ENCODE assay signal across 2 cellular contexts in the genomic region with DNA sequence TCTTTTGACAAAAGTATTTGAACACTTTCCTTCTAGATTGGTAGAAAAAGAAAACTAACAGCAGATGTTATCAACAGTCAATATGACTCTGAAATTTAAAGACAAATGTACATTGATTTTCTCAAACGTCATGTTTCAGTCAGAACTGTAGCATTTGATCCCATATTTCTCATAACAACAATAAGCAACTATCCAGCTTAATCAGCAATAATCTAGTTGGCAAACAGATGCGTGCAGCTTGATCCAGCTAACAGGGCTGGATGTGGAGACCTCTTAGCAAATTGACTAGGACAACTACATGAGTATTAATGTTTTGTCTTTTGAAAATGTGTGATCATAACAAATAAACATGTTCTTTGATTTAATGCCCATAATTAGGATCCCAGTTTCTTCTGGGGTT.
TF ChIP-seq lines count a peak whose summit lies in the region.

No MANE protein-coding gene starts in this region.

TF ChIP-seq in HepG2, 621 proteins besides CTCF, POLR2A, EP300 and RAD21:
- TF ChIP-seq, protein P1, sequence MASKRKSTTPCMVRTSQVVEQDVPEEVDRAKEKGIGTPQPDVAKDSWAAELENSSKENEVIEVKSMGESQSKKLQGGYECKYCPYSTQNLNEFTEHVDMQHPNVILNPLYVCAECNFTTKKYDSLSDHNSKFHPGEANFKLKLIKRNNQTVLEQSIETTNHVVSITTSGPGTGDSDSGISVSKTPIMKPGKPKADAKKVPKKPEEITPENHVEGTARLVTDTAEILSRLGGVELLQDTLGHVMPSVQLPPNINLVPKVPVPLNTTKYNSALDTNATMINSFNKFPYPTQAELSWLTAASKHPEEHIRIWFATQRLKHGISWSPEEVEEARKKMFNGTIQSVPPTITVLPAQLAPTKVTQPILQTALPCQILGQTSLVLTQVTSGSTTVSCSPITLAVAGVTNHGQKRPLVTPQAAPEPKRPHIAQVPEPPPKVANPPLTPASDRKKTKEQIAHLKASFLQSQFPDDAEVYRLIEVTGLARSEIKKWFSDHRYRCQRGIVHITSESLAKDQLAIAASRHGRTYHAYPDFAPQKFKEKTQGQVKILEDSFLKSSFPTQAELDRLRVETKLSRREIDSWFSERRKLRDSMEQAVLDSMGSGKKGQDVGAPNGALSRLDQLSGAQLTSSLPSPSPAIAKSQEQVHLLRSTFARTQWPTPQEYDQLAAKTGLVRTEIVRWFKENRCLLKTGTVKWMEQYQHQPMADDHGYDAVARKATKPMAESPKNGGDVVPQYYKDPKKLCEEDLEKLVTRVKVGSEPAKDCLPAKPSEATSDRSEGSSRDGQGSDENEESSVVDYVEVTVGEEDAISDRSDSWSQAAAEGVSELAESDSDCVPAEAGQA (IDR thresholded peaks at IDR 0.05; ENCODE audit: low read depth) = no peak
- TF ChIP-seq, protein P1 (CRISPR knock-in tag; IDR thresholded peaks at IDR 0.05; ENCODE audit: borderline replicate concordance) = no peak
- TF ChIP-seq REXO4 (CRISPR knock-in tag; IDR thresholded peaks at IDR 0.05; ENCODE audit: borderline replicate concordance) = no peak
- TF ChIP-seq ZIK1 (CRISPR knock-in tag; IDR thresholded peaks at IDR 0.05; ENCODE audit: borderline replicate concordance, low read depth) = no peak
- peak; percentile 63 for TF ChIP-seq MAFF (IDR thresholded peaks at IDR 0.05; ENCODE audit: low read depth, low read length)
- TF ChIP-seq MAFK (conservative IDR thresholded peaks at IDR 0.05 in 1 of 2, IDR thresholded peaks at IDR 0.05 in 1 of 2; ENCODE audit: low read length in 2 of 2) = peak; percentile 54 to 67; a peak in 3 of 4 replicates

TF ChIP-seq in K562, 482 proteins besides CTCF, POLR2A, EP300 and RAD21 (continued from another document):
- TF ChIP-seq, protein P2, sequence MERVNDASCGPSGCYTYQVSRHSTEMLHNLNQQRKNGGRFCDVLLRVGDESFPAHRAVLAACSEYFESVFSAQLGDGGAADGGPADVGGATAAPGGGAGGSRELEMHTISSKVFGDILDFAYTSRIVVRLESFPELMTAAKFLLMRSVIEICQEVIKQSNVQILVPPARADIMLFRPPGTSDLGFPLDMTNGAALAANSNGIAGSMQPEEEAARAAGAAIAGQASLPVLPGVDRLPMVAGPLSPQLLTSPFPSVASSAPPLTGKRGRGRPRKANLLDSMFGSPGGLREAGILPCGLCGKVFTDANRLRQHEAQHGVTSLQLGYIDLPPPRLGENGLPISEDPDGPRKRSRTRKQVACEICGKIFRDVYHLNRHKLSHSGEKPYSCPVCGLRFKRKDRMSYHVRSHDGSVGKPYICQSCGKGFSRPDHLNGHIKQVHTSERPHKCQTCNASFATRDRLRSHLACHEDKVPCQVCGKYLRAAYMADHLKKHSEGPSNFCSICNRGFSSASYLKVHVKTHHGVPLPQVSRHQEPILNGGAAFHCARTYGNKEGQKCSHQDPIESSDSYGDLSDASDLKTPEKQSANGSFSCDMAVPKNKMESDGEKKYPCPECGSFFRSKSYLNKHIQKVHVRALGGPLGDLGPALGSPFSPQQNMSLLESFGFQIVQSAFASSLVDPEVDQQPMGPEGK (CRISPR knock-in tag; IDR thresholded peaks at IDR 0.05; ENCODE audit: borderline replicate concordance) = no peak
- TF ChIP-seq ZNF316 (IDR thresholded peaks at IDR 0.05) = peak; percentile 62
- TF ChIP-seq ELF4 (CRISPR knock-in tag; IDR thresholded peaks at IDR 0.05) = no peak
- TF ChIP-seq, protein P3, sequence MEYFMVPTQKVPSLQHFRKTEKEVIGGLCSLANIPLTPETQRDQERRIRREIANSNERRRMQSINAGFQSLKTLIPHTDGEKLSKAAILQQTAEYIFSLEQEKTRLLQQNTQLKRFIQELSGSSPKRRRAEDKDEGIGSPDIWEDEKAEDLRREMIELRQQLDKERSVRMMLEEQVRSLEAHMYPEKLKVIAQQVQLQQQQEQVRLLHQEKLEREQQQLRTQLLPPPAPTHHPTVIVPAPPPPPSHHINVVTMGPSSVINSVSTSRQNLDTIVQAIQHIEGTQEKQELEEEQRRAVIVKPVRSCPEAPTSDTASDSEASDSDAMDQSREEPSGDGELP (CRISPR knock-in tag; IDR thresholded peaks at IDR 0.05; ENCODE audit: borderline replicate concordance) = no peak
- TF ChIP-seq C11orf30 (IDR thresholded peaks at IDR 0.05; ENCODE audit: low read depth) = peak; percentile 46; the same call in 1 of the 2 replicates
- no peak for TF ChIP-seq ZFX (CRISPR knock-in tag; IDR thresholded peaks at IDR 0.05)
TF ChIP-seq in K562: peak in this region for 3.
